Comparison of ENCODE assay signal across 33 cellular contexts in the genomic region with DNA sequence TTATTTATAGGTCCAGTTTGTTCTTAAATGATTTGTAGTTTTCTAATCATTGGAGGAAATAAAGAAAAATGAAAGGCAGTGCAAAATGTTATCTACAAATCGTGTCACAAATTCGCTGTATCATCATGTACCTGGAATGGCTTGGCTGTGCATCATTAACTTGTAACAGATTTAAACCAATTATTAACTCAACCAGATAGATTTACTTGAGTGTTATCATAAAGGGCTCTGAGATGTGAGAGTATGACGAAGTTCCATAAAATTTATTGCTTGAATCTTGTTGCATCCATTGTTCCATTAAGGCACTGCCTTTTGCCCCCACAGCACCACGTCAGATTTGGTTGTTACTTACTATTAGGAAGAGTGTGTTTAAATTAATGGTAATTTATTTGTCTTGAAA. TPM values are rescaled to one million over a fixed set of nuclear protein-coding genes. Genes with fewer than 3 reads are reported as not detected.
"Had no signal": no experiment of that assay in that cellular context is flagged by ENCODE, and none has a peak within 500 bp of the region (broad histone marks: within the 10 kb centered on the region; RNA-seq: fewer than 3 reads in every experiment).

No MANE protein-coding gene starts in this region.

- DNase-seq: activated CD4-positive, alpha-beta T cell treated with anti-CD3 and anti-CD28 coated beads for 1 hour; activated CD4-positive, alpha-beta T cell treated with anti-CD3 and anti-CD28 coated beads, Interleukin-2, amount 10 ng/mL, durations not matched to agents 24 days and 14 days; activated CD4-positive, alpha-beta T cell treated with anti-CD3 and anti-CD28 coated beads, Interleukin-2, amount 50 U/mL, for 4 hours; activated CD4-positive, CD25-positive, alpha-beta regulatory T cell; activated CD8-positive, alpha-beta T cell treated with anti-CD3 and anti-CD28 coated beads, Interleukin-2, amount 10 ng/mL, durations not matched to agents 7 days and 5 days; activated gamma-delta T cell; activated naive CD4-positive, alpha-beta T cell treated with Interleukin-2 at 50 U/mL for 16 hours; activated naive CD8-positive, alpha-beta T cell treated with anti-CD3 and anti-CD28 coated beads, Interleukin-2, amount 10 ng/mL, durations not matched to agents 7 days and 5 days; activated T-cell treated with anti-CD3 and anti-CD28 coated beads, Interleukin-2, amount 50 U/mL, for 24 hours; amygdala; caudate nucleus; cerebellar nuclear complex; NCI-H1105 treated with DMSO at 0.1 percent for 48 hours; NCI-H1436; NCI-H1694; NCI-H1930; NCI-H2081 treated with DMSO at 0.1 percent for 48 hours; NCI-H226; NCI-H446 treated with DMSO at 0.1 percent for 48 hours; NCI-H526; NCI-H748 treated with DMSO at 0.1 percent for 48 hours; PC-9; Right ventricle myocardium superior; SW 1271; T-helper 1 cell; T-helper 2 cell; T1000; WERI-Rb-1 had no signal

- H3K4me3 ChIP-seq: ascending aorta, breast epithelium, PC-9 had no signal

- H3K27ac Mint-ChIP-seq: activated CD4-positive, alpha-beta T cell treated with anti-CD3 and anti-CD28 coated beads, Interleukin-2, amount 10 ng/mL, durations not matched to agents 24 days and 14 days; activated CD8-positive, alpha-beta T cell treated with anti-CD3 and anti-CD28 coated beads, Interleukin-2, amount 10 ng/mL, durations not matched to agents 7 days and 5 days; activated naive CD4-positive, alpha-beta T cell treated with anti-CD3 and anti-CD28 coated beads, Interleukin-2, amount 50 U/mL, for 24 hours; activated naive CD8-positive, alpha-beta T cell treated with anti-CD3 and anti-CD28 coated beads, Interleukin-2, amount 10 ng/mL, durations not matched to agents 7 days and 5 days; activated T-cell treated with anti-CD3 and anti-CD28 coated beads, Interleukin-2, amount 50 U/mL, for 24 hours; activated T-helper 2 cell treated with anti-CD3 and anti-CD28 coated beads, Interferon-gamma antibody, Interleukin-2, Interleukin-4, amounts not matched to agents 10 μg/mL and 5 μg/mL and 100 μg/mL, durations not matched to agents 14 hours and 24 hours and 36 hours had no signal

- H3K27ac ChIP-seq: ascending aorta, breast epithelium, PC-9, WERI-Rb-1 had no signal

- H3K9me3 Mint-ChIP-seq: activated CD4-positive, alpha-beta T cell treated with anti-CD3 and anti-CD28 coated beads, Interleukin-2, amount 10 ng/mL, durations not matched to agents 24 days and 14 days; activated naive CD4-positive, alpha-beta T cell treated with anti-CD3 and anti-CD28 coated beads, Interleukin-2, amount 50 U/mL, for 24 hours; activated naive CD8-positive, alpha-beta T cell treated with anti-CD3 and anti-CD28 coated beads, Interleukin-2, amount 10 ng/mL, durations not matched to agents 7 days and 5 days; activated T-cell treated with anti-CD3 and anti-CD28 coated beads, Interleukin-2, amount 50 U/mL, for 24 hours; activated T-helper 2 cell treated with anti-CD3 and anti-CD28 coated beads, Interferon-gamma antibody, Interleukin-2, Interleukin-4, amounts not matched to agents 10 μg/mL and 5 μg/mL and 100 μg/mL, durations not matched to agents 14 hours and 24 hours and 36 hours had no signal

- ATAC-seq: activated CD8-positive, alpha-beta T cell treated with anti-CD3 and anti-CD28 coated beads, Interleukin-2, amount 10 ng/mL, durations not matched to agents 7 days and 5 days had no signal

- H3K36me3 ChIP-seq: ascending aorta, breast epithelium, WERI-Rb-1 had no signal

- H3K4me1 Mint-ChIP-seq: activated CD4-positive, alpha-beta T cell treated with anti-CD3 and anti-CD28 coated beads, Interleukin-2, amount 10 ng/mL, durations not matched to agents 24 days and 14 days had no signal

- H3K4me1 ChIP-seq: ascending aorta, breast epithelium had no signal

- H3K4me3 Mint-ChIP-seq: activated CD4-positive, alpha-beta T cell treated with anti-CD3 and anti-CD28 coated beads, Interleukin-2, amount 10 ng/mL, durations not matched to agents 24 days and 14 days; activated CD8-positive, alpha-beta T cell treated with anti-CD3 and anti-CD28 coated beads, Interleukin-2, amount 10 ng/mL, durations not matched to agents 7 days and 5 days; activated naive CD4-positive, alpha-beta T cell treated with anti-CD3 and anti-CD28 coated beads, Interleukin-2, amount 50 U/mL, for 24 hours; activated naive CD8-positive, alpha-beta T cell treated with anti-CD3 and anti-CD28 coated beads, Interleukin-2, amount 10 ng/mL, durations not matched to agents 7 days and 5 days; activated T-cell treated with anti-CD3 and anti-CD28 coated beads, Interleukin-2, amount 50 U/mL, for 24 hours had no signal

- H3K9me3 ChIP-seq: ascending aorta, breast epithelium had no signal

- H3K27me3 Mint-ChIP-seq: activated CD4-positive, alpha-beta T cell treated with anti-CD3 and anti-CD28 coated beads, Interleukin-2, amount 10 ng/mL, durations not matched to agents 24 days and 14 days; activated naive CD4-positive, alpha-beta T cell treated with anti-CD3 and anti-CD28 coated beads, Interleukin-2, amount 50 U/mL, for 24 hours; activated naive CD8-positive, alpha-beta T cell treated with anti-CD3 and anti-CD28 coated beads, Interleukin-2, amount 10 ng/mL, durations not matched to agents 7 days and 5 days; activated T-cell treated with anti-CD3 and anti-CD28 coated beads, Interleukin-2, amount 50 U/mL, for 24 hours had no signal

- H3K36me3 Mint-ChIP-seq: activated naive CD8-positive, alpha-beta T cell treated with anti-CD3 and anti-CD28 coated beads, Interleukin-2, amount 10 ng/mL, durations not matched to agents 7 days and 5 days had no signal

- H3K27me3 ChIP-seq: ascending aorta, breast epithelium had no signal

RNA-seq across cellular contexts. Expression of gene PCSK5, which starts 23.5 kb away (rescaled TPM):
- total RNA-seq: MCF 10A had no signal
